In genomic region chr6:39114707-39115599, GRCh38 we compare ENCODE assay signal across 1 cellular context.
A peak's percentile ranks its signal among the peaks of the same experiment; 100 is the strongest.
TF ChIP-seq lines count a peak whose summit lies in the region.

A gene with protein sequence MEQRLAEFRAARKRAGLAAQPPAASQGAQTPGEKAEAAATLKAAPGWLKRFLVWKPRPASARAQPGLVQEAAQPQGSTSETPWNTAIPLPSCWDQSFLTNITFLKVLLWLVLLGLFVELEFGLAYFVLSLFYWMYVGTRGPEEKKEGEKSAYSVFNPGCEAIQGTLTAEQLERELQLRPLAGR (minus strand): TSS chr6:39115186. CDS start chr6:39115089, 97 bp downstream.

TF ChIP-seq in K562, 482 proteins besides CTCF, POLR2A, EP300 and RAD21 (continued from another document):
- peak; percentile 60; the same call in 1 of the 2 replicates for TF ChIP-seq CREB3 (tag; conservative IDR thresholded peaks at IDR 0.05; ENCODE audit: low read depth)
- peak; percentile 91 for TF ChIP-seq ATF7 (IDR thresholded peaks at IDR 0.05)
- TF ChIP-seq, protein P1, sequence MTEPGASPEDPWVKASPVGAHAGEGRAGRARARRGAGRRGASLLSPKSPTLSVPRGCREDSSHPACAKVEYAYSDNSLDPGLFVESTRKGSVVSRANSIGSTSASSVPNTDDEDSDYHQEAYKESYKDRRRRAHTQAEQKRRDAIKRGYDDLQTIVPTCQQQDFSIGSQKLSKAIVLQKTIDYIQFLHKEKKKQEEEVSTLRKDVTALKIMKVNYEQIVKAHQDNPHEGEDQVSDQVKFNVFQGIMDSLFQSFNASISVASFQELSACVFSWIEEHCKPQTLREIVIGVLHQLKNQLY (CRISPR knock-in tag; conservative IDR thresholded peaks at IDR 0.05), result no peak
- TF ChIP-seq ELF4 (CRISPR knock-in tag; IDR thresholded peaks at IDR 0.05), result peak; percentile 51; the same call in 1 of the 2 replicates
- TF ChIP-seq ZNF324 (CRISPR knock-in tag; IDR thresholded peaks at IDR 0.05), result 0 out of 2 replicates have a peak, but pooled peaks have one; percentile 19
- no peak for TF ChIP-seq SREBF2 (CRISPR knock-in tag; IDR thresholded peaks at IDR 0.05)
- TF ChIP-seq PHF8 (IDR thresholded peaks at IDR 0.05; ENCODE audit: borderline replicate concordance, low read length), result peak; percentile 99
- TF ChIP-seq, protein P2, sequence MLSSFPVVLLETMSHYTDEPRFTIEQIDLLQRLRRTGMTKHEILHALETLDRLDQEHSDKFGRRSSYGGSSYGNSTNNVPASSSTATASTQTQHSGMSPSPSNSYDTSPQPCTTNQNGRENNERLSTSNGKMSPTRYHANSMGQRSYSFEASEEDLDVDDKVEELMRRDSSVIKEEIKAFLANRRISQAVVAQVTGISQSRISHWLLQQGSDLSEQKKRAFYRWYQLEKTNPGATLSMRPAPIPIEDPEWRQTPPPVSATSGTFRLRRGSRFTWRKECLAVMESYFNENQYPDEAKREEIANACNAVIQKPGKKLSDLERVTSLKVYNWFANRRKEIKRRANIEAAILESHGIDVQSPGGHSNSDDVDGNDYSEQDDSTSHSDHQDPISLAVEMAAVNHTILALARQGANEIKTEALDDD (IDR thresholded peaks at IDR 0.05), result no peak
- TF ChIP-seq HLTF (IDR thresholded peaks at IDR 0.05), result peak; percentile 56; the same call in 1 of the 2 replicates
- TF ChIP-seq ID3 (CRISPR knock-in tag; IDR thresholded peaks at IDR 0.05), result no peak
- peak; percentile 75 for TF ChIP-seq ID3 (tag; IDR thresholded peaks at IDR 0.05)
- TF ChIP-seq KDM2B (CRISPR knock-in tag; IDR thresholded peaks at IDR 0.05), result 0 out of 2 replicates have a peak, but pooled peaks have one; percentile 8
- TF ChIP-seq, protein P3, sequence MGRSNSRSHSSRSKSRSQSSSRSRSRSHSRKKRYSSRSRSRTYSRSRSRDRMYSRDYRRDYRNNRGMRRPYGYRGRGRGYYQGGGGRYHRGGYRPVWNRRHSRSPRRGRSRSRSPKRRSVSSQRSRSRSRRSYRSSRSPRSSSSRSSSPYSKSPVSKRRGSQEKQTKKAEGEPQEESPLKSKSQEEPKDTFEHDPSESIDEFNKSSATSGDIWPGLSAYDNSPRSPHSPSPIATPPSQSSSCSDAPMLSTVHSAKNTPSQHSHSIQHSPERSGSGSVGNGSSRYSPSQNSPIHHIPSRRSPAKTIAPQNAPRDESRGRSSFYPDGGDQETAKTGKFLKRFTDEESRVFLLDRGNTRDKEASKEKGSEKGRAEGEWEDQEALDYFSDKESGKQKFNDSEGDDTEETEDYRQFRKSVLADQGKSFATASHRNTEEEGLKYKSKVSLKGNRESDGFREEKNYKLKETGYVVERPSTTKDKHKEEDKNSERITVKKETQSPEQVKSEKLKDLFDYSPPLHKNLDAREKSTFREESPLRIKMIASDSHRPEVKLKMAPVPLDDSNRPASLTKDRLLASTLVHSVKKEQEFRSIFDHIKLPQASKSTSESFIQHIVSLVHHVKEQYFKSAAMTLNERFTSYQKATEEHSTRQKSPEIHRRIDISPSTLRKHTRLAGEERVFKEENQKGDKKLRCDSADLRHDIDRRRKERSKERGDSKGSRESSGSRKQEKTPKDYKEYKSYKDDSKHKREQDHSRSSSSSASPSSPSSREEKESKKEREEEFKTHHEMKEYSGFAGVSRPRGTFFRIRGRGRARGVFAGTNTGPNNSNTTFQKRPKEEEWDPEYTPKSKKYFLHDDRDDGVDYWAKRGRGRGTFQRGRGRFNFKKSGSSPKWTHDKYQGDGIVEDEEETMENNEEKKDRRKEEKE (IDR thresholded peaks at IDR 0.05; ENCODE audit: borderline replicate concordance in 1 of 2, control insufficient read depth in 1 of 2, low read depth in 2 of 2, low read length in 1 of 2), result no peak
- TF ChIP-seq TEAD4 (IDR thresholded peaks at IDR 0.05; ENCODE audit: low read length), result 0 out of 2 replicates have a peak, but pooled peaks have one; percentile 21
- TF ChIP-seq TEAD4 (CRISPR knock-in tag; IDR thresholded peaks at IDR 0.05; ENCODE audit: borderline replicate concordance), result no peak
- peak; percentile 88 for TF ChIP-seq PKNOX1 (IDR thresholded peaks at IDR 0.05)
